In genomic region chr4:121380448-121381147, GRCh38 we compare ENCODE assay signal across 9 cellular contexts. TPM values are rescaled to one million over a fixed set of nuclear protein-coding genes. Genes with fewer than 3 reads are reported as not detected.
DNase-seq lines count a peak whose midpoint lies in the region; ATAC-seq and TF ChIP-seq lines count a peak whose summit lies in the region.
"Had no signal": no experiment of that assay in that cellular context is flagged by ENCODE, and none has a peak within 500 bp of the region (broad histone marks: within the 10 kb centered on the region; RNA-seq: fewer than 3 reads in every experiment).

Gene QRFPR, minus strand, starts transcription at chr4:121381018. Its CDS starts 371 bp downstream, at chr4:121380647.

- H3K27me3 ChIP-seq in HUES6 (ENCODE audit: control insufficient read depth, insufficient read depth, low read length) (peaks cover 39% of the 10 kb centered on the region), iPS DF 6.9 (ENCODE audit: control insufficient read depth, insufficient read depth, low read length) (peaks cover 17% of the 10 kb centered on the region; the same call in 1 of the 2 replicates), PC-9 (ENCODE audit: insufficient read depth, low read depth) (no peaks in the 10 kb centered on the region), uterus (peaks cover 0 to 10% of the 10 kb centered on the region in 2 donors)

- H3K4me1 ChIP-seq in HUES6 (ENCODE audit: control insufficient read depth, insufficient read depth, low read length) = peaks cover 6% of the 10 kb centered on the region; the same call in 1 of the 2 replicates
- H3K4me1 ChIP-seq in iPS DF 6.9 (ENCODE audit: control insufficient read depth, insufficient read depth, low read length) = no peaks in the 10 kb centered on the region
- H3K4me1 ChIP-seq in PC-9 (replicated peaks; ENCODE audit: insufficient read depth) = 0 out of 2 replicates have a peak, but pooled peaks cover 1% of the 10 kb centered on the region
- H3K4me1 ChIP-seq in uterus = no peaks in the 10 kb centered on the region

- BruUV-seq in PC-9 (replicated peaks; lab: Mats Ljungman, UMichigan) = no TSS peak

- CTCF ChIA-PET in PC-9 (lab: Charles Lee) = no interaction called here

- H3K4me3 ChIP-seq in HUES6 (ENCODE audit: low read depth, low read length) (peak within 1 kb of the TSS; percentile 69), iPS DF 6.9 (ENCODE audit: low read length) (peak within 1 kb of the TSS; percentile 9; the same call in 1 of the 2 replicates), PC-9 (no peak within 1 kb of the TSS), uterus (no peak within 1 kb of the TSS)

- H3K9me3 Mint-ChIP-seq in activated naive CD4-positive, alpha-beta T cell treated with anti-CD3 and anti-CD28 coated beads, Interleukin-2, amount 50 U/mL, for 72 hours = no peaks in the 10 kb centered on the region

- WGBS in iPS DF 6.9 (ENCODE audit: insufficient coverage, insufficient read length) = no CpG with 5 or more reads among the region's 63 CpGs

- DNase-seq in activated naive CD4-positive, alpha-beta T cell treated with anti-CD3 and anti-CD28 coated beads, Interleukin-2, amount 50 U/mL, for 72 hours (ENCODE audit: low spot score in 2 of 2) = peak in 1 of 2 donors; percentile 9
- peak; percentile 16 for DNase-seq in iPS DF 6.9 (ENCODE audit: low read depth, low spot score)
- DNase-seq in stimulated activated CD8-positive, alpha-beta memory T cell treated with anti-CD3 and anti-CD28 coated beads, Interleukin-4, amount 100 ng/mL, for 48 hours = peak; percentile 36
- DNase-seq in PC-9 = no peak
- DNase-seq in uterus = no peak
- no peak for DNase-seq in NCI-H1105 (lab: John Stamatoyannopoulos, UW)

- H3K36me3 Mint-ChIP-seq in activated naive CD4-positive, alpha-beta T cell treated with anti-CD3 and anti-CD28 coated beads, Interleukin-2, amount 50 U/mL, for 72 hours = peaks cover 0 to 7% of the 10 kb centered on the region in 2 donors

- no peaks in the 10 kb centered on the region for H3K9me3 ChIP-seq in HUES6 (ENCODE audit: control insufficient read depth, insufficient read depth, low read depth, low read length)
- H3K9me3 ChIP-seq in iPS DF 6.9 (ENCODE audit: control insufficient read depth, insufficient read depth, low read length) = no peaks in the 10 kb centered on the region
- H3K9me3 ChIP-seq in PC-9 (ENCODE audit: insufficient read depth, low read depth) = no peaks in the 10 kb centered on the region; the same call in 1 of the 2 replicates
- no peaks in the 10 kb centered on the region for H3K9me3 ChIP-seq in uterus

- no peak within 1 kb of the TSS for H3K4me2 ChIP-seq in PC-9

- H3K79me2 ChIP-seq in PC-9 (ENCODE audit: low read depth) = no peaks in the 10 kb centered on the region

- H3K27ac Mint-ChIP-seq in activated naive CD4-positive, alpha-beta T cell treated with anti-CD3 and anti-CD28 coated beads, Interleukin-2, amount 50 U/mL, for 72 hours = no peak within 1 kb of the TSS

- POLR2A ChIA-PET in PC-9 (lab: Charles Lee; ENCODE audit: unreplicated experiment) = no interaction called here

- H3K27ac ChIP-seq in HUES6 (ENCODE audit: low read depth, low read length) = no peak within 1 kb of the TSS
- no peak within 1 kb of the TSS for H3K27ac ChIP-seq in iPS DF 6.9 (ENCODE audit: low read length)
- H3K27ac ChIP-seq in PC-9 = no peak within 1 kb of the TSS
- H3K27ac ChIP-seq in uterus = no peak within 1 kb of the TSS

- H3K9me2 ChIP-seq in PC-9 (ENCODE audit: insufficient read depth) = no peaks in the 10 kb centered on the region

- no peaks in the 10 kb centered on the region for H4K20me1 ChIP-seq in PC-9 (ENCODE audit: insufficient read depth)

- TF ChIP-seq CTCF in PC-9 (conservative IDR thresholded peaks at IDR 0.05) (no peak), uterus (IDR thresholded peaks at IDR 0.05) (no peak)

- H2AFZ ChIP-seq in PC-9 = no peak within 1 kb of the TSS

- intact Hi-C loops in PC-9 (cut with micrococcal nuclease; ENCODE audit: unreplicated experiment) (no loop called here), uterus (cut with DNase I; ENCODE audit: low total_unique reads) (no loop called here)

- H3K9ac ChIP-seq in HUES6 (ENCODE audit: low read length) = peak within 1 kb of the TSS; percentile 61

- peak; percentile 36 to 75 for ATAC-seq in activated naive CD4-positive, alpha-beta T cell treated with anti-CD3 and anti-CD28 coated beads, Interleukin-2, amount 50 U/mL, for 72 hours
- no peak for ATAC-seq in HG03280 (IDR thresholded peaks at IDR 0.05; ENCODE audit: unreplicated experiment)

- no peaks in the 10 kb centered on the region for H3F3A ChIP-seq in PC-9 (ENCODE audit: insufficient read depth, low read depth)

- TF ChIP-seq POLR2A in uterus (IDR thresholded peaks at IDR 0.05) = no peak

- H3K36me3 ChIP-seq in HUES6 (ENCODE audit: control insufficient read depth, insufficient read depth, low read length) (no peaks in the 10 kb centered on the region), iPS DF 6.9 (ENCODE audit: control insufficient read depth, insufficient read depth, low read length) (no peaks in the 10 kb centered on the region), PC-9 (ENCODE audit: low read depth) (no peaks in the 10 kb centered on the region), uterus (no peaks in the 10 kb centered on the region)

RNA-seq across cellular contexts. Expression of gene QRFPR, which starts in this region (rescaled TPM):
- total RNA-seq in activated naive CD4-positive, alpha-beta T cell treated with anti-CD3 and anti-CD28 coated beads, Interleukin-2, amount 50 U/mL, for 72 hours = not detected
- 0.28 TPM in 1 of 2 replicates, not detected in the other for total RNA-seq in PC-9 (2021)
- 1 to 10 TPM in 1 of 4 donors, not detected in 3; 3.0 TPM for total RNA-seq in uterus
- total RNA-seq: liver had no signal

Comparison
In these comparisons a context has a peak if more than half of its experiments do, and no peak if none do; other contexts are left out.
1. Peak in ATAC-seq in activated naive CD4-positive, alpha-beta T cell treated with anti-CD3 and anti-CD28 coated beads, Interleukin-2, amount 50 U/mL, for 72 hours; RNA of the gene not detected or under 1 TPM.
2. H3K4me3 ChIP-seq: peak in HUES6 (single experiment) and iPS DF 6.9 (single experiment); none in PC-9 (single experiment) and uterus (0 of 2).
3. DNase-seq: peak in iPS DF 6.9 (single experiment) and stimulated activated CD8-positive, alpha-beta memory T cell treated with anti-CD3 and anti-CD28 coated beads, Interleukin-4, amount 100 ng/mL, for 48 hours (single experiment); none in PC-9 (0 of 2), uterus (0 of 2) and NCI-H1105 (single experiment).